8 cellular contexts compared by ENCODE assay signal in the genomic region with DNA sequence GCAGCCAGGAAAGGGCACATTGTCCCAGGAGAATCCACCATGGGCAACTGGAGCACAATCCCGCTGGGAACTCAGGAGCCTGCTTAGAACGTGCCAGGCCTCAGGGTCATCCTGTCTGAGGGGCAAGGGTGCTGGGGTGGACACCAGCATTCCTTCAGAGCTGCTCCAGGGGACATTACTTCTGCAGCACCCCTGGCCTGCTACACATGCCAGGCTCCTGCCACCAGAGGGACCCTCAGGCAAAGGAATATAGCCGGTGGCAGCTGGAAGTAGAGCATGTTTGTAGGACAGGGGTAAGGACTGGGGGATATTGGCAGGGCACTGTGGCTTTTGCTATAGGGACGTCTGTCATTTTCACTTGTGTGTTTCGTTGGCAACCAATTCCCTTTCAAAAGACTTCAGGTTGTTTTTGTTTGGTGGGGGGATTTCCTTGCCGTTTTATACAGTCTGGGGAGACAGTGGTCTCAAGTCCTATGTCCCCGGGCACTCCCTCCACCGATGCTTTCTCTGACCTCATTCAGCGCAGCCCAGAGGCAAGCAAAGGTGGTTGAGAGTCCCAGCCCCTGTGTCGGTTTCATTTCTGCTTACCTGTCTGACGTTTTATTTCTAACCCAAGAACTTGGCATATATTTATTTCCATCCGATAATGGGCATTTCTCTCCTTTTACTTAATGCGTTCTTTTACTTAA.
DNase-seq lines count a peak whose midpoint lies in the region; ATAC-seq and TF ChIP-seq lines count a peak whose summit lies in the region.

No MANE protein-coding gene starts in this region.

- peak; percentile 87 for TF ChIP-seq CTCF in VCaP (conservative IDR thresholded peaks at IDR 0.05)
- peak; percentile 50 for TF ChIP-seq CTCF in neural crest cell (conservative IDR thresholded peaks at IDR 0.05)
- TF ChIP-seq CTCF in gastroesophageal sphincter (IDR thresholded peaks at IDR 0.05), result peak in 1 of 4 experiments; percentile 28

- H3K36me3 Mint-ChIP-seq in effector memory CD8-positive, alpha-beta T cell (ENCODE audit: insufficient read depth), result no peaks in the 10 kb centered on the region
- H3K36me3 Mint-ChIP-seq in neural crest cell (ENCODE audit: low read depth), result no peaks in the 10 kb centered on the region

- TF ChIP-seq EP300 in Ishikawa (IDR thresholded peaks at IDR 0.05; ENCODE audit: borderline replicate concordance), result no peak
- no peak for TF ChIP-seq EP300 in gastroesophageal sphincter (IDR thresholded peaks at IDR 0.05)

- H3K27ac ChIP-seq in VCaP, result no peak overlapping the region
- no peak overlapping the region for H3K27ac ChIP-seq in gastroesophageal sphincter

- H3K27me3 ChIP-seq in gastroesophageal sphincter, result no peaks in the 10 kb centered on the region

- peak; percentile 67 for TF ChIP-seq RAD21 in Ishikawa (IDR thresholded peaks at IDR 0.05; ENCODE audit: low read depth)

- 72 to 87% methylated on average over 5 to 8 of the region's 13 CpGs for whole genome bisulfite sequencing in gastroesophageal sphincter (ENCODE audit: low coverage in 1 of 2), 2 donors

- peaks cover 0 to 76% of the 10 kb centered on the region in 2 donors for H3K36me3 ChIP-seq in gastroesophageal sphincter

- peak; percentile 63 for ATAC-seq in effector memory CD8-positive, alpha-beta T cell (replicated peaks)
- ATAC-seq in gastroesophageal sphincter, result no peak
- no peak for ATAC-seq in HG03469 (IDR thresholded peaks at IDR 0.05; ENCODE audit: unreplicated experiment)

- H3K4me1 Mint-ChIP-seq in effector memory CD8-positive, alpha-beta T cell (ENCODE audit: low read depth in 2 of 2), result peaks cover 0 to 3% of the 10 kb centered on the region in 2 donors
- H3K4me1 Mint-ChIP-seq in neural crest cell, result no peaks in the 10 kb centered on the region

- in situ Hi-C loops in Caki2 (cut with HindIII; ENCODE audit: low pct_unique_long_range_greater_than_20kb, low sequenced_read_pairs), result no loop called here

- no peak overlapping the region for H3K4me3 ChIP-seq in gastroesophageal sphincter

- DNase-seq in Caki2 (ENCODE audit: low read depth) (peak; percentile 32), neural crest cell (ENCODE audit: low read depth, low spot score) (no peak), GM03348 (ENCODE audit: low spot score) (no peak)
- DNase-seq in effector memory CD8-positive, alpha-beta T cell, result peak; percentile 22 to 34 (median 28)

- peaks cover 0 to 9% (median 0%) of the 10 kb centered on the region in 3 donors for H3K9me3 ChIP-seq in gastroesophageal sphincter

- H3K4me3 Mint-ChIP-seq in effector memory CD8-positive, alpha-beta T cell, result no peak overlapping the region
- no peak overlapping the region for H3K4me3 Mint-ChIP-seq in neural crest cell

- H3K4me1 ChIP-seq in gastroesophageal sphincter, result no peaks in the 10 kb centered on the region

- H3K9me3 Mint-ChIP-seq in effector memory CD8-positive, alpha-beta T cell, result no peaks in the 10 kb centered on the region
- no peaks in the 10 kb centered on the region for H3K9me3 Mint-ChIP-seq in neural crest cell

- TF ChIP-seq POLR2A in gastroesophageal sphincter (IDR thresholded peaks at IDR 0.05), result no peak

- H3K27ac Mint-ChIP-seq in effector memory CD8-positive, alpha-beta T cell, result no peak overlapping the region
- H3K27ac Mint-ChIP-seq in neural crest cell (ENCODE audit: unreplicated experiment), result no peak overlapping the region

- H3K27me3 Mint-ChIP-seq in effector memory CD8-positive, alpha-beta T cell, result peaks cover 0 to 26% of the 10 kb centered on the region in 2 donors
- no peaks in the 10 kb centered on the region for H3K27me3 Mint-ChIP-seq in neural crest cell (ENCODE audit: low read depth)

TF ChIP-seq in Ishikawa, 13 proteins besides CTCF, POLR2A, EP300 and RAD21:
- TF ChIP-seq FOXM1 (IDR thresholded peaks at IDR 0.05; ENCODE audit: borderline replicate concordance, low read depth) (no peak), TEAD4 (IDR thresholded peaks at IDR 0.05) (no peak), EGR1 (IDR thresholded peaks at IDR 0.05) (no peak), TAF1 (IDR thresholded peaks at IDR 0.05; ENCODE audit: low read depth) (no peak), TCF12 (IDR thresholded peaks at IDR 0.05; ENCODE audit: low read depth) (no peak), CREB1 (IDR thresholded peaks at IDR 0.05; ENCODE audit: low read depth) (no peak), YY1 (IDR thresholded peaks at IDR 0.05; ENCODE audit: low read depth) (no peak), CEBPB (IDR thresholded peaks at IDR 0.05) (no peak), ZBTB7A (IDR thresholded peaks at IDR 0.05; ENCODE audit: low read depth) (no peak)
- TF ChIP-seq, protein P1, sequence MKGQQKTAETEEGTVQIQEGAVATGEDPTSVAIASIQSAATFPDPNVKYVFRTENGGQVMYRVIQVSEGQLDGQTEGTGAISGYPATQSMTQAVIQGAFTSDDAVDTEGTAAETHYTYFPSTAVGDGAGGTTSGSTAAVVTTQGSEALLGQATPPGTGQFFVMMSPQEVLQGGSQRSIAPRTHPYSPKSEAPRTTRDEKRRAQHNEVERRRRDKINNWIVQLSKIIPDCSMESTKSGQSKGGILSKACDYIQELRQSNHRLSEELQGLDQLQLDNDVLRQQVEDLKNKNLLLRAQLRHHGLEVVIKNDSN (IDR thresholded peaks at IDR 0.05), result no peak
- TF ChIP-seq, protein P2, sequence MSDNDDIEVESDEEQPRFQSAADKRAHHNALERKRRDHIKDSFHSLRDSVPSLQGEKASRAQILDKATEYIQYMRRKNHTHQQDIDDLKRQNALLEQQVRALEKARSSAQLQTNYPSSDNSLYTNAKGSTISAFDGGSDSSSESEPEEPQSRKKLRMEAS (IDR thresholded peaks at IDR 0.05), result no peak
- TF ChIP-seq, protein P3, sequence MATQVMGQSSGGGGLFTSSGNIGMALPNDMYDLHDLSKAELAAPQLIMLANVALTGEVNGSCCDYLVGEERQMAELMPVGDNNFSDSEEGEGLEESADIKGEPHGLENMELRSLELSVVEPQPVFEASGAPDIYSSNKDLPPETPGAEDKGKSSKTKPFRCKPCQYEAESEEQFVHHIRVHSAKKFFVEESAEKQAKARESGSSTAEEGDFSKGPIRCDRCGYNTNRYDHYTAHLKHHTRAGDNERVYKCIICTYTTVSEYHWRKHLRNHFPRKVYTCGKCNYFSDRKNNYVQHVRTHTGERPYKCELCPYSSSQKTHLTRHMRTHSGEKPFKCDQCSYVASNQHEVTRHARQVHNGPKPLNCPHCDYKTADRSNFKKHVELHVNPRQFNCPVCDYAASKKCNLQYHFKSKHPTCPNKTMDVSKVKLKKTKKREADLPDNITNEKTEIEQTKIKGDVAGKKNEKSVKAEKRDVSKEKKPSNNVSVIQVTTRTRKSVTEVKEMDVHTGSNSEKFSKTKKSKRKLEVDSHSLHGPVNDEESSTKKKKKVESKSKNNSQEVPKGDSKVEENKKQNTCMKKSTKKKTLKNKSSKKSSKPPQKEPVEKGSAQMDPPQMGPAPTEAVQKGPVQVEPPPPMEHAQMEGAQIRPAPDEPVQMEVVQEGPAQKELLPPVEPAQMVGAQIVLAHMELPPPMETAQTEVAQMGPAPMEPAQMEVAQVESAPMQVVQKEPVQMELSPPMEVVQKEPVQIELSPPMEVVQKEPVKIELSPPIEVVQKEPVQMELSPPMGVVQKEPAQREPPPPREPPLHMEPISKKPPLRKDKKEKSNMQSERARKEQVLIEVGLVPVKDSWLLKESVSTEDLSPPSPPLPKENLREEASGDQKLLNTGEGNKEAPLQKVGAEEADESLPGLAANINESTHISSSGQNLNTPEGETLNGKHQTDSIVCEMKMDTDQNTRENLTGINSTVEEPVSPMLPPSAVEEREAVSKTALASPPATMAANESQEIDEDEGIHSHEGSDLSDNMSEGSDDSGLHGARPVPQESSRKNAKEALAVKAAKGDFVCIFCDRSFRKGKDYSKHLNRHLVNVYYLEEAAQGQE (IDR thresholded peaks at IDR 0.05; ENCODE audit: low read depth), result no peak

Comparison
In these comparisons a context has a peak if more than half of its experiments do, and no peak if none do; other contexts are left out.
1. DNase-seq: peak in Caki2 (single experiment) and effector memory CD8-positive, alpha-beta T cell (3 of 3); none in neural crest cell (single experiment) and GM03348 (single experiment).